In the genomic region with DNA sequence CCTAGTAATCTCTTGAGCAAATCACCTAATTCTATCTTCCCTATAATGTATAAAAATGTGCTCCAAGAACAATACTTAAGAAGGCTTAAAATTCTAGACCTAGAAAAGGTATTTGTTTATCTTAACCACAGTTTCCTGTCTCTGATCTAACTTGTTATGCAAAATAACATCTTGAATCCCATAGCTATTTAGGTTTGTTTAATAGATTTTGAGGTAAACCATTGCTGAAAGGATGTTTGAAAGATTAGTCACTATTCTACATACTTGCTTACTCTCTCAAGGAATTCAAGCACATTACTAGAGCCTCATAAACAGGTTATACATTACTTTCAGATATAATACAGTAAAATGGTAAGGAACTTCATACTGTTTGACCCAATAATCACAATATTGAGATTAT, we compare ENCODE assay signal across 29 cellular contexts. TPM values are rescaled to one million over a fixed set of nuclear protein-coding genes. Genes with fewer than 3 reads are reported as not detected.
A peak's percentile ranks its signal among the peaks of the same experiment; 100 is the strongest.
DNase-seq lines count a peak whose midpoint lies in the region; ATAC-seq and TF ChIP-seq lines count a peak whose summit lies in the region.
"Had no signal": no experiment of that assay in that cellular context is flagged by ENCODE, and none has a peak within 500 bp of the region (broad histone marks: within the 10 kb centered on the region; RNA-seq: fewer than 3 reads in every experiment).

No MANE protein-coding gene starts in this region.

- H3K9me3 ChIP-seq in SK-N-SH (no peaks in the 10 kb centered on the region), SJSA1 (replicated peaks) (no peaks in the 10 kb centered on the region; the same call in 1 of the 2 replicates), smooth muscle cell (replicated peaks; ENCODE audit: low read depth) (no peaks in the 10 kb centered on the region)
- no peaks in the 10 kb centered on the region for H3K9me3 ChIP-seq in effector memory CD4-positive, alpha-beta T cell (ENCODE audit: control insufficient read depth, low read length)
- H3K9me3 ChIP-seq: Peyer's patch, spleen, upper lobe of right lung had no signal

- ATAC-seq in SK-N-SH treated with all-trans-retinoic acid at 6 μM for 48 hours (no peak), foreskin keratinocyte (peak; percentile 72)
- ATAC-seq: activated CD8-positive, alpha-beta memory T cell treated with anti-CD3 and anti-CD28 coated beads, Interleukin-2, amount 10 ng/mL, durations not matched to agents 7 days and 5 days; GM12878; left colon; naive thymus-derived CD8-positive, alpha-beta T cell; stimulated activated effector memory CD8-positive, alpha-beta T cell treated with anti-CD3 and anti-CD28 coated beads, Interleukin-12 subunit alpha, Interleukin-12 subunit beta, amount 100 ng/mL, for 72 hours; upper lobe of right lung had no signal

- CTCF ChIA-PET in SK-N-SH (lab: Yijun Ruan, JAX), result interaction anchor here (1.4 kb wide), 1 partner anchor 11 kb away, joined by 4 read pairs; no protein-coding TSS in a partner anchor

- POLR2A ChIA-PET in SK-N-SH (lab: Yijun Ruan, JAX), result no interaction called here

- H3K27ac ChIP-seq in SK-N-SH (ENCODE audit: low read depth in 2 of 2, low read length in 1 of 2) (no peak overlapping the region), SJSA1 (peak overlapping the region; percentile 1; the same call in 1 of the 2 replicates), foreskin keratinocyte (no peak overlapping the region), smooth muscle cell (ENCODE audit: low read depth) (no peak overlapping the region)
- H3K27ac ChIP-seq in effector memory CD4-positive, alpha-beta T cell (ENCODE audit: insufficient read depth, low read length, poor library complexity, severe bottlenecking), result no peak overlapping the region
- H3K27ac ChIP-seq: 22Rv1, Peyer's patch, spleen, upper lobe of right lung had no signal

- H3K4me1 ChIP-seq in SK-N-SH (ENCODE audit: control insufficient read depth in 1 of 2, insufficient read depth in 2 of 2, low read depth in 1 of 2, low read length in 1 of 2) (no peaks in the 10 kb centered on the region; a peak in 2 of 4 replicates), SJSA1 (replicated peaks) (peaks cover 51% of the 10 kb centered on the region), foreskin keratinocyte (peaks cover 70% of the 10 kb centered on the region), smooth muscle cell (ENCODE audit: low read depth) (peaks cover 27% of the 10 kb centered on the region)
- no peaks in the 10 kb centered on the region for H3K4me1 ChIP-seq in effector memory CD4-positive, alpha-beta T cell (ENCODE audit: control insufficient read depth, insufficient read depth, low read length, poor library complexity, severe bottlenecking)
- H3K4me1 ChIP-seq: Peyer's patch, spleen, upper lobe of right lung had no signal

- H3K36me3 ChIP-seq in SK-N-SH (replicated peaks in 1 of 2; ENCODE audit: control insufficient read depth in 1 of 2, insufficient read depth in 2 of 2, low read length in 1 of 2) (no peaks in the 10 kb centered on the region), SJSA1 (no peaks in the 10 kb centered on the region), smooth muscle cell (ENCODE audit: low read depth) (no peaks in the 10 kb centered on the region)
- H3K36me3 ChIP-seq in effector memory CD4-positive, alpha-beta T cell (ENCODE audit: control insufficient read depth, insufficient read depth, low read length), result no peaks in the 10 kb centered on the region
- H3K36me3 ChIP-seq: Peyer's patch, spleen, upper lobe of right lung had no signal

- no peak for TF ChIP-seq CTCF in SK-N-SH (IDR thresholded peaks at IDR 0.05)
- no peak for TF ChIP-seq CTCF in foreskin keratinocyte (conservative IDR thresholded peaks at IDR 0.05)
- no peak for TF ChIP-seq CTCF in smooth muscle cell (IDR thresholded peaks at IDR 0.05; ENCODE audit: borderline replicate concordance, insufficient read depth, poor library complexity, severe bottlenecking)

- no peaks in the 10 kb centered on the region for H4K20me1 ChIP-seq in SK-N-SH (ENCODE audit: insufficient read depth)
- H4K20me1 ChIP-seq in smooth muscle cell (ENCODE audit: low read depth), result no peaks in the 10 kb centered on the region

- H3K79me2 ChIP-seq in SK-N-SH (ENCODE audit: insufficient read depth) (no peaks in the 10 kb centered on the region), smooth muscle cell (ENCODE audit: low read depth) (no peaks in the 10 kb centered on the region)

- H3K9ac ChIP-seq in SK-N-SH (no peak overlapping the region), smooth muscle cell (ENCODE audit: low read depth) (no peak overlapping the region)

- no peaks in the 10 kb centered on the region for H3K27me3 ChIP-seq in SK-N-SH (ENCODE audit: insufficient read depth)
- no peaks in the 10 kb centered on the region for H3K27me3 ChIP-seq in SJSA1 (replicated peaks)
- H3K27me3 ChIP-seq in foreskin keratinocyte, result no peaks in the 10 kb centered on the region
- no peaks in the 10 kb centered on the region for H3K27me3 ChIP-seq in smooth muscle cell (ENCODE audit: low read depth)
- H3K27me3 ChIP-seq in effector memory CD4-positive, alpha-beta T cell (replicated peaks; ENCODE audit: control insufficient read depth, insufficient read depth, low read length, poor library complexity, severe bottlenecking), result no peaks in the 10 kb centered on the region
- H3K27me3 ChIP-seq: Peyer's patch, spleen, upper lobe of right lung had no signal

- H3F3A ChIP-seq in SK-N-SH (replicated peaks; ENCODE audit: insufficient read depth) (no peaks in the 10 kb centered on the region), smooth muscle cell (ENCODE audit: low read depth) (peaks cover 8% of the 10 kb centered on the region)

- TF ChIP-seq RAD21 in SK-N-SH (IDR thresholded peaks at IDR 0.05; ENCODE audit: low read length), result no peak

- no peaks in the 10 kb centered on the region for H3K9me2 ChIP-seq in SK-N-SH

- TF ChIP-seq EP300 in SK-N-SH (IDR thresholded peaks at IDR 0.05; ENCODE audit: borderline replicate concordance in 1 of 2, low read depth in 1 of 2, low read length in 1 of 2), result no peak

- H3K4me3 ChIP-seq in SK-N-SH (ENCODE audit: low read depth in 2 of 2, low read length in 1 of 2) (no peak overlapping the region), SJSA1 (no peak overlapping the region), smooth muscle cell (no peak overlapping the region)
- no peak overlapping the region for H3K4me3 ChIP-seq in effector memory CD4-positive, alpha-beta T cell (ENCODE audit: insufficient read depth, low read depth, low read length, poor library complexity, severe bottlenecking)
- H3K4me3 ChIP-seq: GM12878, Peyer's patch, spleen, upper lobe of right lung had no signal

- H2AFZ ChIP-seq in SK-N-SH (ENCODE audit: low read depth) (no peak overlapping the region), smooth muscle cell (ENCODE audit: low read depth) (no peak overlapping the region)

- DNase-seq in SK-N-SH, result no peak
- peak in 1 of 2 experiments; percentile 78 for DNase-seq in SJSA1 (ENCODE audit: low read depth in 1 of 2, low spot score in 2 of 2)
- DNase-seq in foreskin keratinocyte, result peak; percentile 92 to 96
- DNase-seq in smooth muscle cell (lab: John Stamatoyannopoulos, UW; ENCODE audit: unreplicated experiment), result no peak
- no peak for DNase-seq in effector memory CD4-positive, alpha-beta T cell
- DNase-seq in NCI-H2107 (lab: John Stamatoyannopoulos, UW), result no peak
- DNase-seq in D341Med (ENCODE audit: low spot score), result no peak
- DNase-seq: activated CD4-positive, alpha-beta T cell treated with anti-CD3 and anti-CD28 coated beads, Interleukin-2, amount 50 U/mL, for 1 hour; activated CD8-positive, alpha-beta memory T cell treated with anti-CD3 and anti-CD28 coated beads, Interleukin-2, amount 10 ng/mL, durations not matched to agents 7 days and 5 days; activated naive CD4-positive, alpha-beta T cell treated with anti-CD3 and anti-CD28 coated beads for 36 hours; CD4-positive, alpha-beta memory T cell; DND-41; KBM-7; left colon; MV-4-11; naive thymus-derived CD8-positive, alpha-beta T cell; NCI-H1694; NCI-H524 treated with DMSO at 0.1 percent for 48 hours; Peyer's patch; spleen; stimulated activated CD4-positive, alpha-beta T cell treated with anti-CD3 and anti-CD28 coated beads, Interleukin-2, amount 100 ng/mL, for 48 hours; substantia nigra; upper lobe of right lung had no signal

- no peak overlapping the region for H3K4me2 ChIP-seq in SK-N-SH
- peak overlapping the region; percentile 30 for H3K4me2 ChIP-seq in smooth muscle cell

TF ChIP-seq in SK-N-SH treated with all-trans-retinoic acid at 6 μM for 48 hours, 23 proteins besides CTCF, POLR2A, EP300 and RAD21:
- TF ChIP-seq ISL1 (CRISPR knock-in tag; IDR thresholded peaks at IDR 0.05), result peak; percentile 70
- TF ChIP-seq, protein P1, sequence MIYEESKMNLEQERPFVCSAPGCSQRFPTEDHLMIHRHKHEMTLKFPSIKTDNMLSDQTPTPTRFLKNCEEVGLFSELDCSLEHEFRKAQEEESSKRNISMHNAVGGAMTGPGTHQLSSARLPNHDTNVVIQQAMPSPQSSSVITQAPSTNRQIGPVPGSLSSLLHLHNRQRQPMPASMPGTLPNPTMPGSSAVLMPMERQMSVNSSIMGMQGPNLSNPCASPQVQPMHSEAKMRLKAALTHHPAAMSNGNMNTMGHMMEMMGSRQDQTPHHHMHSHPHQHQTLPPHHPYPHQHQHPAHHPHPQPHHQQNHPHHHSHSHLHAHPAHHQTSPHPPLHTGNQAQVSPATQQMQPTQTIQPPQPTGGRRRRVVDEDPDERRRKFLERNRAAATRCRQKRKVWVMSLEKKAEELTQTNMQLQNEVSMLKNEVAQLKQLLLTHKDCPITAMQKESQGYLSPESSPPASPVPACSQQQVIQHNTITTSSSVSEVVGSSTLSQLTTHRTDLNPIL (CRISPR knock-in tag; IDR thresholded peaks at IDR 0.05; ENCODE audit: low read depth), result no peak

TF ChIP-seq in SK-N-SH, 30 proteins besides CTCF, POLR2A, EP300 and RAD21 (continues in another document):
- TF ChIP-seq RFX5 (IDR thresholded peaks at IDR 0.05; ENCODE audit: low read length), result no peak
- TF ChIP-seq TAF1 (IDR thresholded peaks at IDR 0.05; ENCODE audit: borderline replicate concordance, low read depth, low read length), result no peak
- TF ChIP-seq, protein P2, sequence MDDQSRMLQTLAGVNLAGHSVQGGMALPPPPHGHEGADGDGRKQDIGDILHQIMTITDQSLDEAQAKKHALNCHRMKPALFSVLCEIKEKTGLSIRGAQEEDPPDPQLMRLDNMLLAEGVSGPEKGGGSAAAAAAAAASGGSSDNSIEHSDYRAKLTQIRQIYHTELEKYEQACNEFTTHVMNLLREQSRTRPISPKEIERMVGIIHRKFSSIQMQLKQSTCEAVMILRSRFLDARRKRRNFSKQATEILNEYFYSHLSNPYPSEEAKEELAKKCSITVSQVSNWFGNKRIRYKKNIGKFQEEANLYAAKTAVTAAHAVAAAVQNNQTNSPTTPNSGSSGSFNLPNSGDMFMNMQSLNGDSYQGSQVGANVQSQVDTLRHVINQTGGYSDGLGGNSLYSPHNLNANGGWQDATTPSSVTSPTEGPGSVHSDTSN (IDR thresholded peaks at IDR 0.05), result no peak
- no peak for TF ChIP-seq RXRA (IDR thresholded peaks at IDR 0.05; ENCODE audit: borderline replicate concordance, low read depth)

RNA-seq across cellular contexts. Expression of a gene that starts 13.0 kb away (rescaled TPM):
- not detected in 2 replicates for polyA plus RNA-seq in SK-N-SH (2012; rRNA removed)
- polyA plus RNA-seq in SK-N-SH (2012; cell fraction: cytosol; rRNA removed), result 0.03 and 0.04 TPM in 2 replicates
- polyA plus RNA-seq in SK-N-SH (2012; cell fraction: nucleus; rRNA removed), result not detected in 2 replicates
- total RNA-seq in SJSA1 (2014; rRNA removed; shearing (Covaris generic)), result not detected in 2 replicates
- 0.88 and 1.2 TPM in 2 replicates for total RNA-seq in foreskin keratinocyte
- polyA plus RNA-seq in foreskin keratinocyte, result 0.31 and 0.69 TPM in 2 replicates
- 0.54 TPM in 1 of 2 replicates, not detected in the other for total RNA-seq in smooth muscle cell
- not detected in 2 replicates for polyA plus RNA-seq in smooth muscle cell
- total RNA-seq: activated naive CD4-positive, alpha-beta T cell treated with anti-CD3 and anti-CD28 coated beads for 36 hours; cardiac septum; CD4-positive, alpha-beta memory T cell; GM12878; left colon; naive thymus-derived CD8-positive, alpha-beta T cell; osteoblast; upper lobe of right lung had no signal
- polyA plus RNA-seq: GM12878; naive thymus-derived CD8-positive, alpha-beta T cell had no signal

Comparison
In these comparisons a context has a peak if more than half of its experiments do, and no peak if none do; other contexts are left out.
1. DNase-seq: peak in foreskin keratinocyte (2 of 2); none in SK-N-SH (single experiment), smooth muscle cell (single experiment), effector memory CD4-positive, alpha-beta T cell (0 of 3), NCI-H2107 (single experiment) and D341Med (single experiment).